8 cellular contexts compared by ENCODE assay signal in genomic region chr19:15123900-15124299, GRCh38. TPM values are rescaled to one million over a fixed set of nuclear protein-coding genes. Genes with fewer than 3 reads are reported as not detected.
DNase-seq lines count a peak whose midpoint lies in the region; ATAC-seq and TF ChIP-seq lines count a peak whose summit lies in the region.

No MANE protein-coding gene starts in this region.

- H3K4me2 ChIP-seq in mesenchymal stem cell (ENCODE audit: low read length, poor library complexity, severe bottlenecking): peak overlapping the region; percentile 73

- no peak overlapping the region for H4K91ac ChIP-seq in mesenchymal stem cell (ENCODE audit: low read length)

- H3K9me3 Mint-ChIP-seq in brain: peaks cover 0 to 3% (median 0%) of the 10 kb centered on the region in 5 experiments

- H3K4me3 Mint-ChIP-seq in brain: peak overlapping the region; percentile 95 to 100 (median 98)

- WGBS in mesenchymal stem cell: 91% methylated on average over 4 of the region's 5 CpGs
- 15 to 31% methylated on average over 5 of the region's 5 CpGs for WGBS in tibial nerve, 2 donors

- H3K27ac Mint-ChIP-seq in brain: peak overlapping the region; percentile 98 to 99 (median 98)

- peaks cover 2% of the 10 kb centered on the region for H3K9me3 ChIP-seq in mesenchymal stem cell (ENCODE audit: control insufficient read depth, low read length)
- H3K9me3 ChIP-seq in tibial nerve: no peaks in the 10 kb centered on the region

- H3K27me3 ChIP-seq in mesenchymal stem cell (ENCODE audit: control insufficient read depth in 1 of 2, insufficient read depth in 1 of 2, low read length in 2 of 2) (no peaks in the 10 kb centered on the region), tibial nerve (no peaks in the 10 kb centered on the region)

- no peak overlapping the region for H2BK120ac ChIP-seq in mesenchymal stem cell (ENCODE audit: low read depth, low read length)

- TF ChIP-seq CTCF in AG04449 (IDR thresholded peaks at IDR 0.05; ENCODE audit: insufficient read depth, low read length, missing control alignments) (no peak), brain (conservative IDR thresholded peaks at IDR 0.05) (no peak), tibial nerve (IDR thresholded peaks at IDR 0.05) (no peak)

- peaks cover 30% of the 10 kb centered on the region for H3K79me1 ChIP-seq in mesenchymal stem cell (replicated peaks; ENCODE audit: low read length, poor library complexity, severe bottlenecking)

- H2AFZ ChIP-seq in mesenchymal stem cell (ENCODE audit: low read depth, low read length): no peak overlapping the region

- ATAC-seq in GM19455 (IDR thresholded peaks at IDR 0.05; ENCODE audit: unreplicated experiment) (no peak), GM18520 (IDR thresholded peaks at IDR 0.05; ENCODE audit: unreplicated experiment) (no peak), GM21381 (IDR thresholded peaks at IDR 0.05; ENCODE audit: unreplicated experiment) (no peak)

- TF ChIP-seq POLR2A in tibial nerve (IDR thresholded peaks at IDR 0.05): no peak

- no peak overlapping the region for H2BK15ac ChIP-seq in mesenchymal stem cell (ENCODE audit: low read depth, poor library complexity, severe bottlenecking)

- DNase-seq in AG04449 (ENCODE audit: low read depth, low spot score) (no peak), NCI-H1092 (lab: John Stamatoyannopoulos, UW) (peak; percentile 36), mesenchymal stem cell (no peak), tibial nerve (ENCODE audit: low spot score in 2 of 2) (no peak)

- H3K14ac ChIP-seq in mesenchymal stem cell (ENCODE audit: low read length in 2 of 2): no peak overlapping the region

- no peak overlapping the region for H4K8ac ChIP-seq in mesenchymal stem cell (ENCODE audit: low read length)

- H3K18ac ChIP-seq in mesenchymal stem cell (ENCODE audit: low read depth in 1 of 2, low read length in 2 of 2): no peak overlapping the region

- no peak overlapping the region for H3K4ac ChIP-seq in mesenchymal stem cell (ENCODE audit: low read depth in 1 of 2, low read length in 2 of 2)

- H3K36me3 ChIP-seq in mesenchymal stem cell (ENCODE audit: control insufficient read depth in 1 of 2, insufficient read depth in 2 of 2, low read depth in 1 of 2, low read length in 2 of 2): peaks cover 38 to 41% of the 10 kb centered on the region in 2 experiments
- H3K36me3 ChIP-seq in tibial nerve: peaks cover 2 to 49% (median 8%) of the 10 kb centered on the region in 3 donors

- peaks cover 30% of the 10 kb centered on the region for H3K4me1 Mint-ChIP-seq in brain

- no peak overlapping the region for H3K23ac ChIP-seq in mesenchymal stem cell (ENCODE audit: low read length in 2 of 2)

- H3K9ac ChIP-seq in mesenchymal stem cell (ENCODE audit: low read length): peak overlapping the region; percentile 94

- CTCF ChIA-PET in AG04449 (lab: Yijun Ruan, JAX): interaction anchor here (0.7 to 2.2 kb wide), 6 partner anchors 9 to 32 kb away, joined by 3 to 10 read pairs (median 4); no protein-coding TSS in a partner anchor

- H2BK5ac ChIP-seq in mesenchymal stem cell (ENCODE audit: low read depth, low read length, poor library complexity, severe bottlenecking): no peak overlapping the region

- POLR2A ChIA-PET in AG04449 (lab: Yijun Ruan, JAX): interaction anchor here (1.1 to 1.6 kb wide), 3 partner anchors 9 to 30 kb away, joined by 3 to 9 read pairs (median 3); no protein-coding TSS in a partner anchor

- no peak overlapping the region for H2AK5ac ChIP-seq in mesenchymal stem cell (ENCODE audit: low read length, severe bottlenecking)

- peaks cover 12% of the 10 kb centered on the region for H3K27me3 Mint-ChIP-seq in brain

- TF ChIP-seq EP300 in tibial nerve (IDR thresholded peaks at IDR 0.05): no peak

- H3K27ac ChIP-seq in mesenchymal stem cell (ENCODE audit: low read length, poor library complexity, severe bottlenecking) (no peak overlapping the region), tibial nerve (peak overlapping the region in 3 of 4 donors; percentile 89 to 95 (median 94))

- no peak overlapping the region for H2BK12ac ChIP-seq in mesenchymal stem cell (ENCODE audit: low read length in 2 of 2)

- H3K36me3 Mint-ChIP-seq in brain: peaks cover 44% of the 10 kb centered on the region

- H3K4me1 ChIP-seq in mesenchymal stem cell (ENCODE audit: control insufficient read depth, insufficient read depth, low read depth, low read length) (peaks cover 16% of the 10 kb centered on the region), tibial nerve (peaks cover 0 to 24% (median 6%) of the 10 kb centered on the region in 4 donors)

- H3K4me3 ChIP-seq in AG04449 (ENCODE audit: low read depth, low read length) (peak overlapping the region; percentile 92), mesenchymal stem cell (ENCODE audit: insufficient read depth in 1 of 2, low read depth in 1 of 2, low read length in 2 of 2) (peak overlapping the region in 1 of 2 experiments; percentile 97), tibial nerve (peak overlapping the region in 1 of 4 donors; percentile 77)

RNA-seq across cellular contexts. Expression of gene SYDE1, which starts 16.7 kb away (rescaled TPM):
- 3.9 TPM for polyA plus RNA-seq in brain (ENCODE audit: insufficient read depth, low read depth, low replicate concordance)
- polyA plus RNA-seq in mesenchymal stem cell (2013, experiment 1 of 2): 47.1 TPM
- 45.0 TPM for polyA plus RNA-seq in mesenchymal stem cell (2013, experiment 2 of 2)
- 10 to 100 TPM; 31.9 to 58.6 (median 49.4) TPM for total RNA-seq in tibial nerve

RNA-seq across cellular contexts. Expression of gene OR1I1, which starts 41.9 kb away (rescaled TPM):
- polyA plus RNA-seq in brain (ENCODE audit: insufficient read depth, low read depth, low replicate concordance): not detected
- not detected for polyA plus RNA-seq in mesenchymal stem cell (2013, experiment 1 of 2)
- polyA plus RNA-seq in mesenchymal stem cell (2013, experiment 2 of 2): not detected
- total RNA-seq in tibial nerve: not detected
